In the genomic region with DNA sequence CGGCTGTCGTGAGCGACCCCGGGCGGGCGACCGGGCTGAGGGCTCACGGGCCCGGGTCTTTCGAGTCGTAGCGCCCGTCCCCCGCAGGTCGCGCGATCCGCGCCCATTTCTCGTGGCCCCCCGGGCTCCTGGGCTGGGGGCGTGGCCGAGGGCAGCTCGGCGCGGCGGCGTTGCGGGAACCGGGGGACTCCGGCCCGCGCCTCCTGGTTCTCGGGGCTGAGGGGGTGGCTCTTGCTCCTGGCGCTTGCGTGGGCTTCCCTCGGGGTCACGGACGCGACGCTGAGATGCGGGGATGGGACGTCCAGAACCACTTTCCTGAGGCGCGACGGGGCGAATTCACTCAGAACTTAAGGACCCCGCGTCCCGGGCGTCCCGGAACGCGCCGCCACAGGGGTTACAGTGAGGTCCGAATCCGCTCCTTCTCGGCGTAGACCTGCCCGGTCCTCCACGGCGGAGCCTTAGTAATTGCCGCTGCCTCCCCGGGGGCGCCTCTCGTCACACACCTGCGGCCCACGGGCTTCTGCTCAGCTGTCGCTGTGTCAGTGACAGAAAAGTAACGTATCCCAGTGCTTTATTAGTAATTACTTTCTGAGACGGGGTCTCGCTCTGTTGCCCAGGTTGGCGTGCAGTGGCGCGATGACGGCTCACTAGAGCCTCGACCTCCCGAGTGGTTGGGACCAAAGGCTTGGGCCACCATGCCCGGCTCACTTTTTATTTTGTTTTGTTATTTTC, we compare ENCODE assay signal across 8 cellular contexts. TPM values are rescaled to one million over a fixed set of nuclear protein-coding genes. Genes with fewer than 3 reads are reported as not detected.
DNase-seq lines count a peak whose midpoint lies in the region; ATAC-seq and TF ChIP-seq lines count a peak whose summit lies in the region.

No MANE protein-coding gene starts in this region.

- H3K36me3 ChIP-seq in BE2C = no peaks in the 10 kb centered on the region
- H3K36me3 ChIP-seq in endodermal cell (ENCODE audit: control insufficient read depth, insufficient read depth, low read length) = no peaks in the 10 kb centered on the region
- no peaks in the 10 kb centered on the region for H3K36me3 ChIP-seq in muscle layer of duodenum (ENCODE audit: control insufficient read depth in 1 of 2, insufficient read depth in 2 of 2, low read length in 2 of 2)
- no peaks in the 10 kb centered on the region for H3K36me3 ChIP-seq in tibial artery

- H3K27ac ChIP-seq in endodermal cell (ENCODE audit: low read depth, low read length) = peak overlapping the region; percentile 70
- H3K27ac ChIP-seq in muscle layer of duodenum (ENCODE audit: low read length) = no peak overlapping the region
- H3K27ac ChIP-seq in tibial artery = peak overlapping the region; percentile 80 to 86

- no peaks in the 10 kb centered on the region for H3K4me1 ChIP-seq in BE2C
- no peaks in the 10 kb centered on the region for H3K4me1 ChIP-seq in endodermal cell (ENCODE audit: control insufficient read depth, insufficient read depth, low read length)
- H3K4me1 ChIP-seq in muscle layer of duodenum (ENCODE audit: control insufficient read depth in 1 of 2, insufficient read depth in 2 of 2, low read length in 2 of 2) = peaks cover 0 to 18% of the 10 kb centered on the region in 2 donors
- peaks cover 0 to 42% (median 20%) of the 10 kb centered on the region in 4 donors for H3K4me1 ChIP-seq in tibial artery

- intact Hi-C loops in activated B cell treated with CpG ODN at 0.5 μM for 24 hours (cut with micrococcal nuclease) = loop anchor here (1.0 kb wide), 1 partner anchor 240 kb away; no protein-coding TSS in a partner anchor
- intact Hi-C loops in tibial artery (cut with DNase I; ENCODE audit: low total_unique reads) = no loop called here

- CTCF ChIA-PET in activated B cell treated with CpG ODN at 0.5 μM for 24 hours (lab: Charles Lee) = interaction anchor here (1.0 to 1.4 kb wide), 2 partner anchors 114 to 195 kb away, joined by 3 to 4 read pairs; no protein-coding TSS in a partner anchor

- peak overlapping the region; percentile 87 for H3K9ac ChIP-seq in endodermal cell (ENCODE audit: extremely low read depth, low read length, poor library complexity, severe bottlenecking)

- peak; percentile 46 for DNase-seq in BE2C
- peak; percentile 13 for DNase-seq in GM19240 (ENCODE audit: insufficient read length, low spot score)
- DNase-seq in activated B cell treated with CpG ODN at 0.5 μM for 24 hours = no peak
- DNase-seq in endodermal cell = peak; percentile 73
- peak in 1 of 2 donors; percentile 71 for DNase-seq in tibial artery
- DNase-seq in SK-N-DZ (ENCODE audit: low spot score) = no peak

- TF ChIP-seq CTCF in BE2C (IDR thresholded peaks at IDR 0.05; ENCODE audit: low read depth, low read length) (no peak), activated B cell treated with CpG ODN at 0.5 μM for 24 hours (IDR thresholded peaks at IDR 0.05) (no peak), endodermal cell (conservative IDR thresholded peaks at IDR 0.05) (no peak), tibial artery (IDR thresholded peaks at IDR 0.05) (no peak)

- H3K4me3 Mint-ChIP-seq in activated B cell treated with CpG ODN at 0.5 μM for 24 hours (peak overlapping the region; percentile 93), endodermal cell (peak overlapping the region; percentile 83)

- POLR2A ChIA-PET in activated B cell treated with CpG ODN at 0.5 μM for 24 hours (lab: Charles Lee) = interaction anchor here (0.6 to 1.9 kb wide), 10 partner anchors 9 to 1034 kb away, joined by 3 to 23 read pairs (median 4); partner anchors contain the start of genes PUS1 and SFSWAP

- peak; percentile 36 for ATAC-seq in HG03342 (IDR thresholded peaks at IDR 0.05; ENCODE audit: unreplicated experiment)
- peak; percentile 9 for ATAC-seq in activated B cell treated with CpG ODN at 0.5 μM for 24 hours (ENCODE audit: low read depth)

- H3K27ac Mint-ChIP-seq in activated B cell treated with CpG ODN at 0.5 μM for 24 hours (peak overlapping the region; percentile 80), endodermal cell (peak overlapping the region; percentile 92)

- WGBS in endodermal cell (ENCODE audit: insufficient coverage in 1 of 2, insufficient read length in 1 of 2), 2 experiments = 4 to 6% methylated on average over 45 to 79 of the region's 79 CpGs

- H3K27me3 Mint-ChIP-seq in activated B cell treated with CpG ODN at 0.5 μM for 24 hours (no peaks in the 10 kb centered on the region), endodermal cell (ENCODE audit: insufficient read depth) (no peaks in the 10 kb centered on the region)

- H3K36me3 Mint-ChIP-seq in activated B cell treated with CpG ODN at 0.5 μM for 24 hours (ENCODE audit: low read depth) (peaks cover 4% of the 10 kb centered on the region), endodermal cell (ENCODE audit: low read depth) (peaks cover 3% of the 10 kb centered on the region)

- H3K4me3 ChIP-seq in BE2C (ENCODE audit: low read depth, low read length) (peak overlapping the region; percentile 92), endodermal cell (ENCODE audit: low read length) (peak overlapping the region; percentile 88), muscle layer of duodenum (ENCODE audit: low read depth in 1 of 2, low read length in 2 of 2) (peak overlapping the region; percentile 78 to 95), tibial artery (peak overlapping the region; percentile 86 to 97)

- H3K9me3 ChIP-seq in BE2C (no peaks in the 10 kb centered on the region), endodermal cell (ENCODE audit: control insufficient read depth, low read length) (no peaks in the 10 kb centered on the region), muscle layer of duodenum (ENCODE audit: control insufficient read depth in 1 of 2, low read length in 2 of 2) (no peaks in the 10 kb centered on the region), tibial artery (no peaks in the 10 kb centered on the region)

- H3K27me3 ChIP-seq in BE2C (no peaks in the 10 kb centered on the region), endodermal cell (ENCODE audit: control insufficient read depth, insufficient read depth, low read length, poor library complexity, severe bottlenecking) (no peaks in the 10 kb centered on the region), muscle layer of duodenum (ENCODE audit: low read depth, low read length) (no peaks in the 10 kb centered on the region), tibial artery (no peaks in the 10 kb centered on the region)

- H3K4me1 Mint-ChIP-seq in activated B cell treated with CpG ODN at 0.5 μM for 24 hours (peaks cover 32% of the 10 kb centered on the region), endodermal cell (peaks cover 5% of the 10 kb centered on the region)

- H3K9me3 Mint-ChIP-seq in activated B cell treated with CpG ODN at 0.5 μM for 24 hours (no peaks in the 10 kb centered on the region), endodermal cell (no peaks in the 10 kb centered on the region)

RNA-seq across cellular contexts. Expression of gene EP400, which starts 0.6 kb away (rescaled TPM):
- 50.5 TPM for polyA plus RNA-seq in BE2C (2012; ENCODE audit: insufficient read depth, insufficient read length, low read depth)
- total RNA-seq in activated B cell treated with CpG ODN at 0.5 μM for 24 hours (57.8 and 65.6 TPM in 2 replicates), endodermal cell (10 to 100 TPM; 64.7 to 78.3 TPM)
- 42.4 TPM for polyA plus RNA-seq in endodermal cell (2013, experiment 1 of 2)
- polyA plus RNA-seq in endodermal cell (2013, experiment 2 of 2) = 40.7 TPM
- 15.4 and 16.1 TPM in 2 replicates for polyA plus RNA-seq in SK-N-DZ (2014; cell fraction: cytosol; rRNA removed)
- 22.8 and 64.6 TPM in 2 replicates for polyA plus RNA-seq in SK-N-DZ (2014; cell fraction: nucleus; rRNA removed)

RNA-seq across cellular contexts. Expression of gene PUS1, which starts 21.3 kb away (rescaled TPM):
- 128 TPM for polyA plus RNA-seq in BE2C (2012; ENCODE audit: insufficient read depth, insufficient read length, low read depth)
- total RNA-seq in activated B cell treated with CpG ODN at 0.5 μM for 24 hours (51.5 and 60.3 TPM in 2 replicates), endodermal cell (10 to 100 TPM; 37.3 to 56.7 TPM)
- polyA plus RNA-seq in endodermal cell (2013, experiment 1 of 2) = 20.6 TPM
- polyA plus RNA-seq in endodermal cell (2013, experiment 2 of 2) = 15.2 TPM
- polyA plus RNA-seq in SK-N-DZ (2014; cell fraction: cytosol; rRNA removed) = 31.5 and 52.1 TPM in 2 replicates
- 57.7 and 65.1 TPM in 2 replicates for polyA plus RNA-seq in SK-N-DZ (2014; cell fraction: nucleus; rRNA removed)

RNA-seq across cellular contexts. Expression of gene ULK1, which starts 55.9 kb away (rescaled TPM):
- 43.2 TPM for polyA plus RNA-seq in BE2C (2012; ENCODE audit: insufficient read depth, insufficient read length, low read depth)
- total RNA-seq in activated B cell treated with CpG ODN at 0.5 μM for 24 hours (20.1 and 27.0 TPM in 2 replicates), endodermal cell (100 to 1,000 TPM in 1 of 2 donors, 10 to 100 TPM in 1; 68.0 to 104 TPM)
- 50.3 TPM for polyA plus RNA-seq in endodermal cell (2013, experiment 1 of 2)
- 43.7 TPM for polyA plus RNA-seq in endodermal cell (2013, experiment 2 of 2)
- 20.1 and 22.6 TPM in 2 replicates for polyA plus RNA-seq in SK-N-DZ (2014; cell fraction: cytosol; rRNA removed)
- polyA plus RNA-seq in SK-N-DZ (2014; cell fraction: nucleus; rRNA removed) = 129 and 170 TPM in 2 replicates

Comparison
In these comparisons a context has a peak if more than half of its experiments do, and no peak if none do; other contexts are left out.
1. DNase-seq: peak in BE2C (single experiment), GM19240 (single experiment) and endodermal cell (single experiment); none in activated B cell treated with CpG ODN at 0.5 μM for 24 hours (single experiment) and SK-N-DZ (single experiment).
2. Peak in every context shown above with its lines, with median percentiles within 50 percentile points of each other: H3K4me3 ChIP-seq.